In genomic region chr7:44762300-44762699, GRCh38 we compare ENCODE assay signal across 1 cellular context.
TF ChIP-seq lines count a peak whose summit lies in the region.

No MANE protein-coding gene starts in this region.

TF ChIP-seq in WTC11, 78 proteins besides CTCF, POLR2A, EP300 and RAD21 (continued from another document):
- TF ChIP-seq ZSCAN18 (CRISPR knock-in tag; IDR thresholded peaks at IDR 0.05) = no peak
- no peak for TF ChIP-seq KAT7 (CRISPR knock-in tag; IDR thresholded peaks at IDR 0.05; ENCODE audit: borderline replicate concordance)
- no peak for TF ChIP-seq RORB (CRISPR knock-in tag; IDR thresholded peaks at IDR 0.05)
- no peak for TF ChIP-seq E2F4 (CRISPR knock-in tag; IDR thresholded peaks at IDR 0.05; ENCODE audit: borderline replicate concordance, low read depth)
- TF ChIP-seq NFE2L1 (CRISPR knock-in tag; IDR thresholded peaks at IDR 0.05) = no peak
- TF ChIP-seq TEAD1 (CRISPR knock-in tag; IDR thresholded peaks at IDR 0.05) = no peak
- TF ChIP-seq TCF7 (CRISPR knock-in tag; IDR thresholded peaks at IDR 0.05; ENCODE audit: low read depth) = no peak
- no peak for TF ChIP-seq PRDM15 (CRISPR knock-in tag; IDR thresholded peaks at IDR 0.05)
- no peak for TF ChIP-seq ZNF671 (CRISPR knock-in tag; IDR thresholded peaks at IDR 0.05)
- TF ChIP-seq FOXP1 (CRISPR knock-in tag; IDR thresholded peaks at IDR 0.05; ENCODE audit: borderline replicate concordance) = no peak
- no peak for TF ChIP-seq CREB1 (CRISPR knock-in tag; IDR thresholded peaks at IDR 0.05)
